In genomic region chr6:158014505-158015187, GRCh38 we compare ENCODE assay signal across 11 cellular contexts. TPM values are rescaled to one million over a fixed set of nuclear protein-coding genes. Genes with fewer than 3 reads are reported as not detected.
DNase-seq lines count a peak whose midpoint lies in the region; ATAC-seq and TF ChIP-seq lines count a peak whose summit lies in the region.
"Had no signal": no experiment of that assay in that cellular context is flagged by ENCODE, and none has a peak within 500 bp of the region (broad histone marks: within the 10 kb centered on the region; RNA-seq: fewer than 3 reads in every experiment).

No MANE protein-coding gene starts in this region.

- CTCF ChIA-PET in activated CD8-positive, alpha-beta T cell treated with anti-CD3 and anti-CD28 coated beads for 36 hours (lab: Charles Lee) = interaction anchor here (0.9 to 6.2 kb wide), 8 partner anchors 9 to 142 kb away, joined by 3 to 60 read pairs (median 4); no protein-coding TSS in a partner anchor

- no peak overlapping the region for H3K27ac ChIP-seq in neural progenitor cell
- H3K27ac ChIP-seq: C4-2B had no signal

- H2AFZ ChIP-seq in neural progenitor cell (replicated peaks) = no peak overlapping the region

- no peaks in the 10 kb centered on the region for H3K36me3 ChIP-seq in neural progenitor cell

- H3K27me3 Mint-ChIP-seq in activated CD8-positive, alpha-beta T cell treated with anti-CD3 and anti-CD28 coated beads for 36 hours = no peaks in the 10 kb centered on the region
- peaks cover 14% of the 10 kb centered on the region for H3K27me3 Mint-ChIP-seq in neural progenitor cell (ENCODE audit: insufficient read depth, low read depth)

- intact Hi-C loops in Right ventricle myocardium superior (cut with DNase I) (no loop called here), left cardiac atrium (cut with DNase I) (no loop called here)
- intact Hi-C loops in activated CD8-positive, alpha-beta T cell treated with anti-CD3 and anti-CD28 coated beads for 36 hours (cut with micrococcal nuclease) = no loop called here

- peak overlapping the region; percentile 77 for H3K27ac Mint-ChIP-seq in activated CD8-positive, alpha-beta T cell treated with anti-CD3 and anti-CD28 coated beads for 36 hours
- no peak overlapping the region for H3K27ac Mint-ChIP-seq in neural progenitor cell

- peaks cover 18% of the 10 kb centered on the region for H3K36me3 Mint-ChIP-seq in activated CD8-positive, alpha-beta T cell treated with anti-CD3 and anti-CD28 coated beads for 36 hours (ENCODE audit: low read depth)
- no peaks in the 10 kb centered on the region for H3K36me3 Mint-ChIP-seq in neural progenitor cell

- H3K4me3 Mint-ChIP-seq in activated CD8-positive, alpha-beta T cell treated with anti-CD3 and anti-CD28 coated beads for 36 hours = no peak overlapping the region
- no peak overlapping the region for H3K4me3 Mint-ChIP-seq in neural progenitor cell

- no peak overlapping the region for H3K9ac ChIP-seq in neural progenitor cell

- no peaks in the 10 kb centered on the region for H3K79me2 ChIP-seq in neural progenitor cell (ENCODE audit: low read depth)

- TF ChIP-seq CTCF in activated CD8-positive, alpha-beta T cell treated with anti-CD3 and anti-CD28 coated beads for 36 hours (IDR thresholded peaks at IDR 0.05) = no peak
- no peak for TF ChIP-seq CTCF in neural progenitor cell (IDR thresholded peaks at IDR 0.05)

- no peak overlapping the region for H3K4me3 ChIP-seq in neural progenitor cell
- H3K4me3 ChIP-seq: heart right ventricle had no signal

- H3K4me2 ChIP-seq in neural progenitor cell = no peak overlapping the region

- no peaks in the 10 kb centered on the region for H3K27me3 ChIP-seq in neural progenitor cell
- H3K27me3 ChIP-seq: heart right ventricle had no signal

- no peaks in the 10 kb centered on the region for H3K9me3 ChIP-seq in neural progenitor cell (ENCODE audit: low read depth)

- H3K9me3 Mint-ChIP-seq in activated CD8-positive, alpha-beta T cell treated with anti-CD3 and anti-CD28 coated beads for 36 hours = no peaks in the 10 kb centered on the region
- H3K9me3 Mint-ChIP-seq in neural progenitor cell = peaks cover 7% of the 10 kb centered on the region

- peaks cover 3% of the 10 kb centered on the region for H3K4me1 ChIP-seq in neural progenitor cell

- ATAC-seq in Right ventricle myocardium superior (ENCODE audit: poor library complexity) (no peak), left cardiac atrium (no peak), GM19023 (IDR thresholded peaks at IDR 0.05; ENCODE audit: unreplicated experiment) (no peak)
- peak; percentile 86 for ATAC-seq in activated CD8-positive, alpha-beta T cell treated with anti-CD3 and anti-CD28 coated beads for 36 hours
- ATAC-seq: heart right ventricle had no signal

- peak; percentile 31 for DNase-seq in Right ventricle myocardium superior
- DNase-seq in left cardiac atrium = no peak
- DNase-seq in activated CD8-positive, alpha-beta T cell treated with anti-CD3 and anti-CD28 coated beads for 36 hours = no peak
- DNase-seq in iris pigment epithelial cell (ENCODE audit: low read depth) = peak; percentile 51
- DNase-seq in medulla oblongata (ENCODE audit: extremely low spot score) = no peak
- DNase-seq in neural progenitor cell (ENCODE audit: low spot score) = no peak
- DNase-seq in DMS 273 treated with DMSO at 0.1 percent for 48 hours (lab: John Stamatoyannopoulos, UW) = no peak
- DNase-seq: heart right ventricle, NCI-H345 had no signal

- no peaks in the 10 kb centered on the region for H4K20me1 ChIP-seq in neural progenitor cell (ENCODE audit: low read depth)

- H3K4me1 Mint-ChIP-seq in activated CD8-positive, alpha-beta T cell treated with anti-CD3 and anti-CD28 coated beads for 36 hours (ENCODE audit: low read depth) = peaks cover 46% of the 10 kb centered on the region
- peaks cover 8% of the 10 kb centered on the region for H3K4me1 Mint-ChIP-seq in neural progenitor cell

- POLR2A ChIA-PET in activated CD8-positive, alpha-beta T cell treated with anti-CD3 and anti-CD28 coated beads for 36 hours (lab: Charles Lee) = interaction anchor here (1.9 kb wide), 1 partner anchor 11 kb away, joined by 5 read pairs; no protein-coding TSS in a partner anchor

- H3F3A ChIP-seq in neural progenitor cell (ENCODE audit: low read depth) = no peaks in the 10 kb centered on the region

RNA-seq across cellular contexts. Expression of gene SYNJ2, which starts 33.0 kb away (rescaled TPM):
- total RNA-seq in Right ventricle myocardium superior (14.0 TPM), left cardiac atrium (10 to 100 TPM; 10.2 to 23.4 TPM), neural progenitor cell (ENCODE audit: low replicate concordance) (2.5 and 4.8 TPM in 2 replicates)
- total RNA-seq in activated CD8-positive, alpha-beta T cell treated with anti-CD3 and anti-CD28 coated beads for 36 hours = 10 to 100 TPM; 27.7 to 28.5 TPM

Comparison
In these comparisons a context has a peak if more than half of its experiments do, and no peak if none do; other contexts are left out.
1. DNase-seq: peak in Right ventricle myocardium superior (single experiment) and iris pigment epithelial cell (single experiment); none in left cardiac atrium (single experiment), activated CD8-positive, alpha-beta T cell treated with anti-CD3 and anti-CD28 coated beads for 36 hours (single experiment), medulla oblongata (single experiment), neural progenitor cell (single experiment) and DMS 273 treated with DMSO at 0.1 percent for 48 hours (single experiment).